9 cellular contexts compared by ENCODE assay signal in genomic region chr15:25345943-25346342, GRCh38.
DNase-seq lines count a peak whose midpoint lies in the region; TF ChIP-seq lines count a peak whose summit lies in the region.
"Had no signal": no experiment of that assay in that cellular context is flagged by ENCODE, and none has a peak within 500 bp of the region (broad histone marks: within the 10 kb centered on the region; RNA-seq: fewer than 3 reads in every experiment).

No MANE protein-coding gene starts in this region.

- no peaks in the 10 kb centered on the region for H3K27me3 ChIP-seq in MG63
- no peaks in the 10 kb centered on the region for H3K27me3 ChIP-seq in layer of hippocampus (ENCODE audit: control insufficient read depth, insufficient read depth, low read length)
- H3K27me3 ChIP-seq in stomach: no peaks in the 10 kb centered on the region

- intact Hi-C loops in stomach (cut with DNase I; ENCODE audit: low total_unique reads): no loop called here

- DNase-seq in ACHN: peak; percentile 20
- peak; percentile 69 for DNase-seq in MG63
- DNase-seq in ecto neural progenitor cell (ENCODE audit: low spot score): peak; percentile 49
- no peak for DNase-seq in HCEC 1CT
- no peak for DNase-seq in stomach
- DNase-seq in erythroblast (lab: John Stamatoyannopoulos, UW): no peak
- no peak for DNase-seq in SK-N-DZ (ENCODE audit: low spot score)

- no peak for TF ChIP-seq POLR2A in stomach (IDR thresholded peaks at IDR 0.05)
- no peak for TF ChIP-seq POLR2A in erythroblast (IDR thresholded peaks at IDR 0.05; ENCODE audit: low read length)

- WGBS in stomach, 5 donors: 74 to 86% (median 81%) methylated on average over 3 of the region's 3 CpGs

- in situ Hi-C loops in ACHN (cut with HindIII; ENCODE audit: low pct_ligation_motif_present, low pct_unique_long_range_greater_than_20kb, low sequenced_read_pairs): no loop called here

- no peaks in the 10 kb centered on the region for H3K4me1 ChIP-seq in stomach
- H3K4me1 ChIP-seq: parathyroid adenoma had no signal

- no peak overlapping the region for H3K4me3 ChIP-seq in MG63
- no peak overlapping the region for H3K4me3 ChIP-seq in stomach

- no peak for TF ChIP-seq EP300 in stomach (IDR thresholded peaks at IDR 0.05)

- H3K9me3 ChIP-seq in MG63 (peaks cover 8% of the 10 kb centered on the region), stomach (peaks cover 0 to 27% (median 10%) of the 10 kb centered on the region in 4 donors)

- TF ChIP-seq CTCF in stomach (IDR thresholded peaks at IDR 0.05): no peak

- H3K27ac ChIP-seq in layer of hippocampus (ENCODE audit: low read depth, low read length): peak overlapping the region; percentile 13
- no peak overlapping the region for H3K27ac ChIP-seq in stomach
- H3K27ac ChIP-seq: parathyroid adenoma had no signal

- peaks cover 29% of the 10 kb centered on the region for H3K36me3 ChIP-seq in MG63
- peaks cover 0 to 76% (median 56%) of the 10 kb centered on the region in 4 donors for H3K36me3 ChIP-seq in stomach

Comparison
In these comparisons a context has a peak if more than half of its experiments do, and no peak if none do; other contexts are left out.
1. DNase-seq: peak in ACHN (single experiment), MG63 (single experiment) and ecto neural progenitor cell (single experiment); none in HCEC 1CT (single experiment), stomach (single experiment), erythroblast (0 of 2) and SK-N-DZ (single experiment).